25 cellular contexts compared by ENCODE assay signal in the genomic region with DNA sequence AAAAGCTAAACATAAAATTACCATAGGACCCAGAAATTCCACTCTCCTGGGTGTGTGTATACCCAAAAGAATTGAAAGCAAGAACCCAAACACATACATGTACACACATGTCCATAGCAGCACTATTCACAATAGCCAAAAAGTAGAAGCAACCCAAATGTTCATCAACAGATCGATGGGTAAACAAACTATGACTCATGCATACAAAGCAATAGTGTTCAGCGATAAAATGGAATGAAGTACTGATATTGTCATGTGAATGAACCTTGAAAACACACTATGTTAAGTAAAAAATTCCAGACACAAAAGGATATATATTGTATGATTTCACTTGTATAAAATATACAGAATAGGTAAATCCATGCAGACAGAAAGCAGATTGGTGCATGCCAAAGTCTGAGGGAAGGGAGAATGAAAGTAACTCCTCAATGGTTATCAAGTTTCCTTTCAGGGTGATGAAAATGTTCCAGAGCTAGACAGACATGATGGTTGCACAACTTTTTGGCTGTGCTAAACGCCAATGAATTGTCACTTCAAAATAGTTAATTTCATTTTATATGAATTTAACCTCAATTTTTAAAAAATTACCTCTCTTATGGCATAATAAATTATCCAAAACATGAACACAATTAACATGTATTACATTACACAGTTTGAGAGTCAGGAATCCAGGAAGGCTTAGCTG. TPM values are rescaled to one million over a fixed set of nuclear protein-coding genes. Genes with fewer than 3 reads are reported as not detected.
"Had no signal": no experiment of that assay in that cellular context is flagged by ENCODE, and none has a peak within 500 bp of the region (broad histone marks: within the 10 kb centered on the region; RNA-seq: fewer than 3 reads in every experiment).

No MANE protein-coding gene starts in this region.

- H3K36me3 ChIP-seq: ascending aorta, esophagus squamous epithelium had no signal

- H2AFZ ChIP-seq: hepatocyte had no signal

- FAIRE-seq: small intestine had no signal

- H3K27me3 ChIP-seq: ascending aorta, esophagus squamous epithelium, foreskin keratinocyte, hepatocyte had no signal

- H3K27ac ChIP-seq: ascending aorta, foreskin keratinocyte, hepatocyte, VCaP had no signal

- ATAC-seq: activated naive CD8-positive, alpha-beta T cell treated with anti-CD3 and anti-CD28 coated beads, Interleukin-2, amount 50 U/mL, for 24 hours; activated T-cell treated with anti-CD3 and anti-CD28 coated beads, Interleukin-2, amount 50 U/mL, for 4 hours; foreskin keratinocyte had no signal

- H3K9me3 ChIP-seq: ascending aorta, esophagus squamous epithelium had no signal

- H3K79me2 ChIP-seq: hepatocyte had no signal

- H3K4me2 ChIP-seq: hepatocyte had no signal

- H3K4me1 ChIP-seq: ascending aorta had no signal

- DNase-seq: activated CD4-positive, alpha-beta T cell treated with anti-CD3 and anti-CD28 coated beads, Interleukin-2, amount 50 U/mL, for 1 hour; activated CD4-positive, CD25-positive, alpha-beta regulatory T cell treated with anti-CD3 and anti-CD28 coated beads, Interleukin-2, amount 50 U/mL, for 72 hours; activated CD8-positive, alpha-beta memory T cell treated with anti-CD3 and anti-CD28 coated beads, Interleukin-2, amount 50 U/mL, for 4 hours; activated effector memory CD4-positive, alpha-beta T cell treated with Interleukin-2 at 50 U/mL for 16 hours; activated naive CD4-positive, alpha-beta T cell treated with anti-CD3 and anti-CD28 coated beads, Interleukin-2, amount 10 ng/mL, durations not matched to agents 7 days and 5 days; activated naive CD8-positive, alpha-beta T cell treated with anti-CD3 and anti-CD28 coated beads, Interleukin-2, amount 50 U/mL, for 24 hours; activated T-cell treated with anti-CD3 and anti-CD28 coated beads, Interleukin-2, amount 50 U/mL, for 4 hours; dermis blood vessel endothelial cell; effector memory CD4-positive, alpha-beta T cell; esophagus squamous epithelium; foreskin keratinocyte; islet precursor cell; midbrain; occipital lobe; small intestine; stimulated activated CD4-positive, alpha-beta T cell treated with anti-CD3 and anti-CD28 coated beads, Interleukin-15, amount 100 ng/mL, for 24 hours; stimulated activated CD4-positive, alpha-beta T cell treated with anti-CD3 and anti-CD28 coated beads, Interleukin-2, amount 100 ng/mL, for 48 hours; trophoblast cell had no signal

- H3K4me3 ChIP-seq: ascending aorta, esophagus squamous epithelium, hepatocyte had no signal

RNA-seq across cellular contexts. Expression of gene GKN2, which starts 35.5 kb away (rescaled TPM):
- total RNA-seq: activated T-cell treated with anti-CD3 and anti-CD28 coated beads, Interleukin-2, amount 50 U/mL, for 4 hours; chondrocyte; dermis blood vessel endothelial cell; esophagus squamous epithelium; foreskin keratinocyte; hepatocyte; lung microvascular endothelial cell; occipital lobe; progenitor cell of endocrine pancreas had no signal
- polyA plus RNA-seq: foreskin keratinocyte, hepatocyte, neural cell had no signal

RNA-seq across cellular contexts. Expression of gene BMP10, which starts 46.0 kb away (rescaled TPM):
- total RNA-seq: activated T-cell treated with anti-CD3 and anti-CD28 coated beads, Interleukin-2, amount 50 U/mL, for 4 hours; ascending aorta; chondrocyte; dermis blood vessel endothelial cell; esophagus squamous epithelium; foreskin keratinocyte; lung microvascular endothelial cell; occipital lobe; progenitor cell of endocrine pancreas had no signal
- polyA plus RNA-seq: foreskin keratinocyte, hepatocyte, neural cell, small intestine had no signal

RNA-seq across cellular contexts. Expression of gene GKN1, which starts 57.3 kb away (rescaled TPM):
- total RNA-seq: activated T-cell treated with anti-CD3 and anti-CD28 coated beads, Interleukin-2, amount 50 U/mL, for 4 hours; dermis blood vessel endothelial cell; foreskin keratinocyte; lung microvascular endothelial cell; occipital lobe; progenitor cell of endocrine pancreas had no signal
- polyA plus RNA-seq: neural cell had no signal
